Comparison of ENCODE assay signal across 18 cellular contexts in the genomic region with DNA sequence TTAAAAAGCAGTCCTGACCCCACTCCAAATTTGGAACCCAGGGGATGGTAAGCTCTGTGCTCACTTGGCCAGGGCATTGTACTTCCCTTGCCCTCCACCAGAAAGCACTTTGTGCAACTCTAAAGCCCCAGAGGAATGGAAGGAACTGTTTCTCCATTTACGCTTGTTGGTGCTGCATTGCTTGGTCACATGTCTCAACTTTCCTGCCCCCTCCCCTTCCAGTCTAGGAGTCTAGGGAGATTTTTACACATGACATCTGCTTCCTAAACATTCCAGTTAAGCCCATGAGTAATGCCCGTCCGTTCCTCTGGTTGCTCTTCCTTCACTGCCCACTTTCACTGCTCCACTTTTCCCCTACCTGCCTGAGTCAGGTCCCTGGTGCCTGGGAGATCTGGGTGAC.
DNase-seq lines count a peak whose midpoint lies in the region; ATAC-seq and TF ChIP-seq lines count a peak whose summit lies in the region.
"Had no signal": no experiment of that assay in that cellular context is flagged by ENCODE, and none has a peak within 500 bp of the region (broad histone marks: within the 10 kb centered on the region; RNA-seq: fewer than 3 reads in every experiment).

No MANE protein-coding gene starts in this region.

- H3K18ac ChIP-seq in mesenchymal stem cell (ENCODE audit: low read depth in 1 of 2, low read length in 2 of 2), result peak overlapping the region in 1 of 2 experiments; percentile 70

- H3K4ac ChIP-seq in mesenchymal stem cell (ENCODE audit: low read depth in 1 of 2, low read length in 2 of 2), result no peak overlapping the region

- H2BK15ac ChIP-seq in mesenchymal stem cell (ENCODE audit: low read depth, poor library complexity, severe bottlenecking), result no peak overlapping the region

- no peaks in the 10 kb centered on the region for H3K36me3 ChIP-seq in mesenchymal stem cell (ENCODE audit: control insufficient read depth in 1 of 2, insufficient read depth in 2 of 2, low read depth in 1 of 2, low read length in 2 of 2)
- H3K36me3 ChIP-seq: neural progenitor cell, thyroid gland had no signal

- no peak overlapping the region for H2AK5ac ChIP-seq in mesenchymal stem cell (ENCODE audit: low read length, severe bottlenecking)

- no peak overlapping the region for H2BK120ac ChIP-seq in mesenchymal stem cell (ENCODE audit: low read depth, low read length)

- H3K27me3 ChIP-seq in mesenchymal stem cell (ENCODE audit: control insufficient read depth in 1 of 2, insufficient read depth in 1 of 2, low read length in 2 of 2), result no peaks in the 10 kb centered on the region
- H3K27me3 ChIP-seq: neural progenitor cell, thyroid gland had no signal

- H3K27ac ChIP-seq in mesenchymal stem cell (ENCODE audit: low read length, poor library complexity, severe bottlenecking), result no peak overlapping the region
- H3K27ac ChIP-seq: GM23248, neural progenitor cell, RWPE1, thyroid gland had no signal

- WGBS in mesenchymal stem cell, result 27% methylated on average over 3 of the region's 3 CpGs

- no peak overlapping the region for H4K8ac ChIP-seq in mesenchymal stem cell (ENCODE audit: low read length)

- no peak overlapping the region for H3K4me3 ChIP-seq in AG10803 (ENCODE audit: low read length)
- H3K4me3 ChIP-seq in mesenchymal stem cell (ENCODE audit: insufficient read depth in 1 of 2, low read depth in 1 of 2, low read length in 2 of 2), result no peak overlapping the region
- H3K4me3 ChIP-seq: GM12878, GM23248, neural progenitor cell, thyroid gland had no signal

- ATAC-seq in HG02623 (IDR thresholded peaks at IDR 0.05; ENCODE audit: unreplicated experiment), result no peak
- no peak for ATAC-seq in HG03571 (IDR thresholded peaks at IDR 0.05; ENCODE audit: unreplicated experiment)
- ATAC-seq: GM12878 had no signal

- H3K14ac ChIP-seq in mesenchymal stem cell (ENCODE audit: low read length in 2 of 2), result no peak overlapping the region

- no peaks in the 10 kb centered on the region for H3K9me3 ChIP-seq in mesenchymal stem cell (ENCODE audit: control insufficient read depth, low read length)
- H3K9me3 ChIP-seq: thyroid gland had no signal

- H3K9ac ChIP-seq in mesenchymal stem cell (ENCODE audit: low read length), result no peak overlapping the region
- H3K9ac ChIP-seq: GM23248, neural progenitor cell had no signal

- no peaks in the 10 kb centered on the region for H3K79me1 ChIP-seq in mesenchymal stem cell (replicated peaks; ENCODE audit: low read length, poor library complexity, severe bottlenecking)

- peak overlapping the region in 1 of 2 experiments; percentile 39 for H2BK12ac ChIP-seq in mesenchymal stem cell (ENCODE audit: low read length in 2 of 2)

- H3K4me2 ChIP-seq in mesenchymal stem cell (ENCODE audit: low read length, poor library complexity, severe bottlenecking), result no peak overlapping the region
- H3K4me2 ChIP-seq: neural progenitor cell had no signal

- no peak overlapping the region for H2BK5ac ChIP-seq in mesenchymal stem cell (ENCODE audit: low read depth, low read length, poor library complexity, severe bottlenecking)

- H3K23ac ChIP-seq in mesenchymal stem cell (ENCODE audit: low read length in 2 of 2), result no peak overlapping the region

- no peak overlapping the region for H2AFZ ChIP-seq in mesenchymal stem cell (ENCODE audit: low read depth, low read length)
- H2AFZ ChIP-seq: GM23248, neural progenitor cell had no signal

- DNase-seq in AG10803 (ENCODE audit: low read depth) (peak; percentile 56), NCI-H82 (lab: John Stamatoyannopoulos, UW) (peak; percentile 74), dermis blood vessel endothelial cell (peak; percentile 74), mesenchymal stem cell (peak; percentile 86), NCI-H1436 treated with DMSO at 0.1 percent for 48 hours (lab: John Stamatoyannopoulos, UW) (no peak), T-helper 1 cell (no peak)
- DNase-seq: activated CD4-positive, alpha-beta T cell treated with anti-CD3 and anti-CD28 coated beads for 1 hour; activated naive CD4-positive, alpha-beta T cell; CD8-positive, alpha-beta memory T cell; effector CD4-positive, alpha-beta T cell; GM23248; NCI-H1048; thyroid gland had no signal

- peaks cover 3% of the 10 kb centered on the region for H3K4me1 ChIP-seq in mesenchymal stem cell (ENCODE audit: control insufficient read depth, insufficient read depth, low read depth, low read length)
- H3K4me1 ChIP-seq: neural progenitor cell, thyroid gland had no signal

- no peak overlapping the region for H4K91ac ChIP-seq in mesenchymal stem cell (ENCODE audit: low read length)

- TF ChIP-seq CTCF in AG10803 (conservative IDR thresholded peaks at IDR 0.05; ENCODE audit: low read length), result peak; percentile 16

Comparison
In these comparisons a context has a peak if more than half of its experiments do, and no peak if none do; other contexts are left out.
1. DNase-seq: peak in AG10803 (single experiment), NCI-H82 (single experiment), dermis blood vessel endothelial cell (single experiment) and mesenchymal stem cell (single experiment); none in NCI-H1436 treated with DMSO at 0.1 percent for 48 hours (single experiment) and T-helper 1 cell (0 of 5).